1 cellular context compared by ENCODE assay signal in genomic region chr11:129376658-129377341, GRCh38.
TF ChIP-seq lines count a peak whose summit lies in the region.

No MANE protein-coding gene starts in this region.

TF ChIP-seq in HepG2, 621 proteins besides CTCF, POLR2A, EP300 and RAD21:
- peak; percentile 11 for TF ChIP-seq ZFP36 (IDR thresholded peaks at IDR 0.05; ENCODE audit: borderline replicate concordance, low read depth, low read length, partially characterized antibody)
- TF ChIP-seq ZNF674 (CRISPR knock-in tag; IDR thresholded peaks at IDR 0.05; ENCODE audit: low read depth) = no peak
- no peak for TF ChIP-seq ZNF124 (CRISPR knock-in tag; IDR thresholded peaks at IDR 0.05)
- TF ChIP-seq ZNF572 (CRISPR knock-in tag; IDR thresholded peaks at IDR 0.05) = no peak
- TF ChIP-seq LCORL (IDR thresholded peaks at IDR 0.05) = no peak
- TF ChIP-seq LCORL (CRISPR knock-in tag; IDR thresholded peaks at IDR 0.05) = no peak
- TF ChIP-seq ZNF431 (CRISPR knock-in tag; IDR thresholded peaks at IDR 0.05; ENCODE audit: borderline replicate concordance, low read depth) = no peak
- no peak for TF ChIP-seq ZFP91 (CRISPR knock-in tag; IDR thresholded peaks at IDR 0.05; ENCODE audit: borderline replicate concordance)
- peak; percentile 59 for TF ChIP-seq CBX2 (IDR thresholded peaks at IDR 0.05; ENCODE audit: low read depth, low read length)
- no peak for TF ChIP-seq CBX2 (CRISPR knock-in tag; IDR thresholded peaks at IDR 0.05; ENCODE audit: low read depth)
- no peak for TF ChIP-seq TP53 (CRISPR knock-in tag; conservative IDR thresholded peaks at IDR 0.05)
- peak; percentile 63; the same call in 1 of the 2 replicates for TF ChIP-seq RNF2 (conservative IDR thresholded peaks at IDR 0.05; ENCODE audit: low read depth)
- no peak for TF ChIP-seq FOXA3 (CRISPR knock-in tag; IDR thresholded peaks at IDR 0.05)
- TF ChIP-seq ZNF501 (CRISPR knock-in tag; IDR thresholded peaks at IDR 0.05) = no peak
